In the genomic region with DNA sequence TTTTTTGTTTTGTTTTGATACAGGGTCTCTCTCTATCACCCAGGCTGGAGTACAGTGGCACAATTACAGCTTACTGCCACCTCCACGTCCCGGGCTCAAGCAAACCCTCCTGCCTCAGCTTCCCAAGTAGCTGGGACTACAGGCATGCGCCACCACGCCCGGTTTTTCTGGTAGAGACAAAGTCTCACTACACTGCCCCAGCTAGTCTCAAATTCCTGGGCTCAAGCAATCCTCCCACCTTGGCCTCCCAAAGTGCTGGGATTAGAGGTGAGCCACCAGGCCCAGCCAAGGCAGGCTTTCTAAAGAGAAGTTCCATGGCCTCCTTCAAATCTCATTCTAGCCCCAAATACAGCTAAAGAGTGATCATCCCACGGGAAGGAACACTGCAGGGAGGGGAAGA, we compare ENCODE assay signal across 36 cellular contexts. TPM values are rescaled to one million over a fixed set of nuclear protein-coding genes. Genes with fewer than 3 reads are reported as not detected.
DNase-seq lines count a peak whose midpoint lies in the region; ATAC-seq, FAIRE-seq and TF ChIP-seq lines count a peak whose summit lies in the region.
"Had no signal": no experiment of that assay in that cellular context is flagged by ENCODE, and none has a peak within 500 bp of the region (broad histone marks: within the 10 kb centered on the region; RNA-seq: fewer than 3 reads in every experiment).

No MANE protein-coding gene starts in this region.

- no peak for TF ChIP-seq POLR2A in HCT116 (IDR thresholded peaks at IDR 0.05; ENCODE audit: borderline replicate concordance, extremely low read depth, insufficient read depth, insufficient read length)
- no peak for TF ChIP-seq POLR2A in GM12878 (IDR thresholded peaks at IDR 0.05; ENCODE audit: low read depth, low read length)
- no peak for TF ChIP-seq POLR2A in heart left ventricle (IDR thresholded peaks at IDR 0.05)

- TF ChIP-seq RAD21 in HCT116 (IDR thresholded peaks at IDR 0.05; ENCODE audit: low read depth) (no peak), GM12878 (IDR thresholded peaks at IDR 0.05; ENCODE audit: insufficient read depth, low read depth, low read length) (no peak)

- no peaks in the 10 kb centered on the region for H3K9me2 ChIP-seq in HCT116 (ENCODE audit: insufficient read depth)

- SMC1A ChIA-PET in GM12878 (lab: Charles Lee; ENCODE audit: uncharacterized antibody, unreplicated experiment), result no interaction called here

- H3K9me3 Mint-ChIP-seq in activated naive CD4-positive, alpha-beta T cell treated with anti-CD3 and anti-CD28 coated beads, Interleukin-2, amount 50 U/mL, for 72 hours, result no peaks in the 10 kb centered on the region
- no peaks in the 10 kb centered on the region for H3K9me3 Mint-ChIP-seq in progenitor cell of endocrine pancreas (ENCODE audit: low read depth)
- H3K9me3 Mint-ChIP-seq: activated T-helper 17 cell treated with anti-CD3 and anti-CD28 coated beads, Interleukin-2, amount 50 U/mL, for 72 hours; CD8-positive, alpha-beta T cell had no signal

- peak in 1 of 2 donors; percentile 40 for DNase-seq in activated naive CD4-positive, alpha-beta T cell treated with anti-CD3 and anti-CD28 coated beads, Interleukin-2, amount 50 U/mL, for 72 hours (ENCODE audit: low spot score in 2 of 2)
- DNase-seq in activated naive CD4-positive, alpha-beta T cell (lab: John Stamatoyannopoulos, UW), result no peak
- no peak for DNase-seq in HCT116 (ENCODE audit: low read depth, low spot score)
- no peak for DNase-seq in GM12878 (ENCODE audit: low read depth, low spot score)
- no peak for DNase-seq in progenitor cell of endocrine pancreas (ENCODE audit: low spot score, unreplicated experiment)
- no peak for DNase-seq in cardiac septum (ENCODE audit: low spot score)
- DNase-seq in heart left ventricle, result no peak
- DNase-seq: activated CD4-positive, alpha-beta T cell treated with anti-CD3 and anti-CD28 coated beads for 48 hours; anterior cingulate cortex; BE2C; CD8-positive, alpha-beta T cell; DMS 273 treated with DMSO at 0.1 percent for 48 hours; effector CD8-positive, alpha-beta T cell; EL; erythroblast; IMR-90; left lung; NCI-H1694; NCI-H446 treated with DMSO at 0.1 percent for 48 hours; NCI-H774; stimulated activated CD4-positive, alpha-beta T cell treated with anti-CD3 and anti-CD28 coated beads, Interleukin-2, amount 100 ng/mL, for 24 hours; stimulated activated CD8-positive, alpha-beta memory T cell treated with anti-CD3 and anti-CD28 coated beads, Interleukin-4, amount 100 ng/mL, for 48 hours; T1000 had no signal

- no peaks in the 10 kb centered on the region for H3K9me3 ChIP-seq in HCT116 (ENCODE audit: control insufficient read depth in 1 of 2, insufficient read depth in 1 of 2, low read depth in 1 of 2, low read length in 2 of 2)
- no peaks in the 10 kb centered on the region for H3K9me3 ChIP-seq in GM12878 (replicated peaks; ENCODE audit: control insufficient read depth, insufficient read depth, low read length)
- H3K9me3 ChIP-seq in heart left ventricle, result no peaks in the 10 kb centered on the region
- H3K9me3 ChIP-seq: BE2C, left lung, right atrium auricular region, SJSA1, tibial nerve had no signal

- H3K27me3 Mint-ChIP-seq in progenitor cell of endocrine pancreas, result no peaks in the 10 kb centered on the region
- H3K27me3 Mint-ChIP-seq: activated naive CD8-positive, alpha-beta T cell; activated T-helper 17 cell treated with anti-CD3 and anti-CD28 coated beads, Interleukin-2, amount 50 U/mL, for 72 hours had no signal

- H3K4me3 ChIP-seq in HCT116 (replicated peaks in 1 of 2; ENCODE audit: low read depth in 1 of 2, low read length in 2 of 2), result no peak overlapping the region
- H3K4me3 ChIP-seq in GM12878, result no peak overlapping the region
- no peak overlapping the region for H3K4me3 ChIP-seq in heart left ventricle
- H3K4me3 ChIP-seq: coronary artery, left lung, right atrium auricular region, SJSA1, smooth muscle cell, tibial nerve had no signal

- H3K36me3 ChIP-seq in HCT116 (ENCODE audit: control insufficient read depth in 1 of 2, insufficient read depth in 2 of 2, low read length in 2 of 2) (peaks cover 74 to 81% of the 10 kb centered on the region in 2 experiments), GM12878 (ENCODE audit: control insufficient read depth in 2 of 2, insufficient read depth in 2 of 2, low read length in 1 of 2) (peaks cover 42 to 53% of the 10 kb centered on the region in 2 experiments), heart left ventricle (peaks cover 2 to 98% (median 97%) of the 10 kb centered on the region in 9 donors)

- WGBS in GM12878 (ENCODE audit: insufficient coverage, insufficient replicate concordance, low lambda C conversion rate, missing lambda C conversion rate), result 92% methylated on average over 6 of the region's 6 CpGs
- 90 to 96% (median 91%) methylated on average over 6 of the region's 6 CpGs for WGBS in heart left ventricle, 4 donors

- no peaks in the 10 kb centered on the region for H3K27me3 ChIP-seq in HCT116 (ENCODE audit: insufficient read depth, low read length)
- H3K27me3 ChIP-seq in GM12878 (replicated peaks in 1 of 2; ENCODE audit: control insufficient read depth in 2 of 2, insufficient read depth in 2 of 2, low read length in 1 of 2), result no peaks in the 10 kb centered on the region
- no peaks in the 10 kb centered on the region for H3K27me3 ChIP-seq in heart left ventricle
- H3K27me3 ChIP-seq: BE2C, left lung, right atrium auricular region, SJSA1, tibial nerve had no signal

- H3K4me1 ChIP-seq in HCT116 (ENCODE audit: control insufficient read depth in 1 of 2, insufficient read depth in 2 of 2, low read length in 2 of 2) (no peaks in the 10 kb centered on the region), GM12878 (ENCODE audit: control insufficient read depth, insufficient read depth, low read length) (no peaks in the 10 kb centered on the region), heart left ventricle (peaks cover 0 to 19% (median 9%) of the 10 kb centered on the region in 12 donors)
- H3K4me1 ChIP-seq: BE2C had no signal

- RAD21 ChIA-PET in HCT116 (lab: Charles Lee; ENCODE audit: low non-redundant PET in 1 of 2, low total read pairs in 2 of 2, uncharacterized antibody in 2 of 2, unreplicated experiment in 2 of 2), result no interaction called here
- RAD21 ChIA-PET in GM12878 (lab: Charles Lee; ENCODE audit: unreplicated experiment), result no interaction called here

- TF ChIP-seq EP300 in GM12878 (IDR thresholded peaks at IDR 0.05; ENCODE audit: borderline replicate concordance in 1 of 2, control insufficient read depth in 1 of 2, low read depth in 2 of 2, low read length in 2 of 2), result no peak

- peak overlapping the region; percentile 69 to 88 for H3K27ac Mint-ChIP-seq in activated naive CD4-positive, alpha-beta T cell treated with anti-CD3 and anti-CD28 coated beads, Interleukin-2, amount 50 U/mL, for 72 hours
- H3K27ac Mint-ChIP-seq in progenitor cell of endocrine pancreas, result peak overlapping the region; percentile 14
- H3K27ac Mint-ChIP-seq: CD8-positive, alpha-beta T cell had no signal

- FAIRE-seq in GM12878 (lab: Jason Lieb, UNC), result no peak
- FAIRE-seq: bronchial epithelial cell, islet of Langerhans had no signal

- no peak overlapping the region for H3K9ac ChIP-seq in HCT116 (ENCODE audit: low read length)
- H3K9ac ChIP-seq in GM12878 (ENCODE audit: control insufficient read depth, insufficient read depth, low read length), result no peak overlapping the region

- in situ Hi-C loops in GM12878 (cut with MboI), result no loop called here

- no peak overlapping the region for H3K27ac ChIP-seq in HCT116 (ENCODE audit: low read depth, low read length)
- no peak overlapping the region for H3K27ac ChIP-seq in GM12878 (ENCODE audit: control insufficient read depth, insufficient read depth)
- H3K27ac ChIP-seq in heart left ventricle, result no peak overlapping the region
- H3K27ac ChIP-seq: coronary artery, left lung, right atrium auricular region, SJSA1, tibial nerve, VCaP had no signal

- intact Hi-C loops in HCT116 (cut with micrococcal nuclease) (no loop called here), GM12878 (cut with micrococcal nuclease; ENCODE audit: unreplicated experiment) (no loop called here), cardiac septum (cut with DNase I) (no loop called here), heart left ventricle (cut with DNase I) (loop anchor here in 1 of 10 donors (5.0 kb wide), 1 partner anchor 42 kb away; no protein-coding TSS in a partner anchor)

- H3K4me3 Mint-ChIP-seq in progenitor cell of endocrine pancreas (ENCODE audit: low read depth), result no peak overlapping the region
- H3K4me3 Mint-ChIP-seq: activated naive CD8-positive, alpha-beta T cell; activated T-helper 17 cell treated with anti-CD3 and anti-CD28 coated beads, Interleukin-2, amount 50 U/mL, for 72 hours; CD8-positive, alpha-beta T cell had no signal

- no peak for TF ChIP-seq CTCF in HCT116 (IDR thresholded peaks at IDR 0.05 in 2 of 3, conservative IDR thresholded peaks at IDR 0.05 in 1 of 3; ENCODE audit: borderline replicate concordance in 1 of 3, insufficient read depth in 1 of 3, low read depth in 2 of 3, low read length in 2 of 3)
- TF ChIP-seq CTCF in GM12878 (IDR thresholded peaks at IDR 0.05 in 2 of 3, conservative IDR thresholded peaks at IDR 0.05 in 1 of 3; ENCODE audit: control insufficient read depth in 2 of 3, extremely low read depth in 1 of 3, insufficient read depth in 1 of 3, low read depth in 3 of 3, low read length in 3 of 3), result no peak
- no peak for TF ChIP-seq CTCF in progenitor cell of endocrine pancreas (IDR thresholded peaks at IDR 0.05; ENCODE audit: unreplicated experiment)
- no peak for TF ChIP-seq CTCF in heart left ventricle (IDR thresholded peaks at IDR 0.05)

- ATAC-seq in activated naive CD4-positive, alpha-beta T cell treated with anti-CD3 and anti-CD28 coated beads, Interleukin-2, amount 50 U/mL, for 72 hours, result no peak
- ATAC-seq in HCT116 (no peak), GM12878 (no peak), heart left ventricle (no peak), HG02840 (IDR thresholded peaks at IDR 0.05; ENCODE audit: low FRiP score, unreplicated experiment) (no peak)
- ATAC-seq: CD8-positive, alpha-beta T cell; left lung had no signal

- POLR2A ChIA-PET in HCT116 (lab: Charles Lee), result no interaction called here
- POLR2A ChIA-PET in GM12878 (lab: Charles Lee), result interaction anchor here (0.6 kb wide), 1 partner anchor 120 kb away, joined by 5 read pairs; no protein-coding TSS in a partner anchor

- H3K36me3 Mint-ChIP-seq in activated naive CD4-positive, alpha-beta T cell treated with anti-CD3 and anti-CD28 coated beads, Interleukin-2, amount 50 U/mL, for 72 hours, result peaks cover 47 to 74% of the 10 kb centered on the region in 2 donors
- H3K36me3 Mint-ChIP-seq in progenitor cell of endocrine pancreas (ENCODE audit: insufficient read depth), result peaks cover 51% of the 10 kb centered on the region

- H2AFZ ChIP-seq in HCT116 (ENCODE audit: low read depth, low read length, poor library complexity, severe bottlenecking), result no peak overlapping the region
- no peak overlapping the region for H2AFZ ChIP-seq in GM12878 (ENCODE audit: control insufficient read depth, low read depth, low read length)

- CTCF ChIA-PET in HCT116 (lab: Charles Lee) (no interaction called here), GM12878 (lab: Yijun Ruan, JAX) (interaction anchor here (0.6 kb wide), 1 partner anchor 10 kb away, joined by 4 read pairs; no protein-coding TSS in a partner anchor)

- peaks cover 16% of the 10 kb centered on the region for H3K4me1 Mint-ChIP-seq in progenitor cell of endocrine pancreas (ENCODE audit: low read depth)

- H3K79me2 ChIP-seq in HCT116 (ENCODE audit: insufficient read depth, low read length) (peaks cover 66% of the 10 kb centered on the region), GM12878 (ENCODE audit: control insufficient read depth, insufficient read depth, low read length) (peaks cover 45% of the 10 kb centered on the region)

- H3K4me2 ChIP-seq in HCT116 (ENCODE audit: low read length) (no peak overlapping the region), GM12878 (ENCODE audit: control insufficient read depth, insufficient read depth) (peak overlapping the region; percentile 13; the same call in 1 of the 2 replicates)
- H3K4me2 ChIP-seq: smooth muscle cell had no signal

- BruUV-seq in HCT116 (replicated peaks; lab: Mats Ljungman, UMichigan), result TSS peak; percentile 4
- BruUV-seq in GM12878 (replicated peaks; lab: Mats Ljungman, UMichigan), result no TSS peak

- H4K20me1 ChIP-seq in HCT116 (ENCODE audit: insufficient read depth) (peaks cover 27% of the 10 kb centered on the region; the same call in 1 of the 2 replicates), GM12878 (ENCODE audit: control insufficient read depth, insufficient read depth) (peaks cover 3% of the 10 kb centered on the region)

RNA-seq across cellular contexts. Expression of a gene that starts 5.2 kb away (rescaled TPM):
- total RNA-seq in activated naive CD4-positive, alpha-beta T cell treated with anti-CD3 and anti-CD28 coated beads, Interleukin-2, amount 50 U/mL, for 72 hours, result not detected
- total RNA-seq in HCT116 (2021; ENCODE audit: unreplicated experiment) (not detected), GM12878 (2014; rRNA removed) (not detected in 2 replicates), GM12878 (2014; rRNA removed; fragmentation: Illumina TruSeq; extraction: Trizol) (not detected in 2 replicates), GM12878 (2021) (not detected in 2 replicates), progenitor cell of endocrine pancreas (not detected in 2 replicates), cardiac septum (not detected), heart left ventricle (not detected)
- polyA plus RNA-seq in HCT116 (2012), result 0.06 TPM in 1 of 2 replicates, not detected in the other
- not detected in 2 replicates for total RNA-seq in GM12878 (2013; cell fraction: nucleolus; rRNA removed)
- polyA plus RNA-seq in GM12878 (2011; ENCODE audit: low read depth), result not detected
- polyA plus RNA-seq in GM12878 (2011; rRNA removed) (not detected in 2 replicates), GM12878 (2014; fragmentation: Illumina TruSeq; extraction: Trizol) (not detected in 2 replicates), GM12878 (2014; fragmentation: Nextera tagmentation; extraction: Ambion mirVana) (not detected), GM12878 (2014; rRNA removed) (not detected in 2 replicates), GM12878 (2016; fragmentation: Nextera tagmentation; extraction: Ambion mirVana) (not detected), heart left ventricle (not detected)
- not detected in 2 replicates for polyA plus RNA-seq in GM12878 (2011; cell fraction: cytosol; rRNA removed)
- polyA plus RNA-seq in GM12878 (2011; cell fraction: nucleus; rRNA removed), result not detected in 2 replicates
- polyA plus RNA-seq in GM12878 (2012), result 0.18 TPM in 1 of 2 replicates, not detected in the other
- not detected in 2 replicates for polyA minus RNA-seq in GM12878 (2011; rRNA and poly(A)+ RNA removed)
- polyA minus RNA-seq in GM12878 (2011; cell fraction: cytosol; rRNA and poly(A)+ RNA removed), result not detected in 2 replicates
- not detected in 2 replicates for polyA minus RNA-seq in GM12878 (2011; cell fraction: nucleus; rRNA and poly(A)+ RNA removed)
- total RNA-seq: activated T-helper 17 cell treated with anti-CD3 and anti-CD28 coated beads, Interleukin-2, amount 50 U/mL, for 72 hours; bronchial epithelial cell; CD8-positive, alpha-beta T cell; IMR-90; left lung; mesenteric fat pad; right atrium auricular region; RPMI7951; SJSA1; smooth muscle cell; tibial nerve had no signal
- polyA plus RNA-seq: IMR-90, smooth muscle cell had no signal

RNA-seq across cellular contexts. Expression of a gene that starts 7.8 kb away (rescaled TPM):
- total RNA-seq in activated naive CD4-positive, alpha-beta T cell treated with anti-CD3 and anti-CD28 coated beads, Interleukin-2, amount 50 U/mL, for 72 hours, result 100 to 1,000 TPM; 569 to 658 TPM
- 545 TPM for total RNA-seq in HCT116 (2021; ENCODE audit: unreplicated experiment)
- polyA plus RNA-seq in HCT116 (2012), result 505 and 511 TPM in 2 replicates
- total RNA-seq in GM12878 (2013; cell fraction: nucleolus; rRNA removed), result 503 and 551 TPM in 2 replicates
- 542 and 564 TPM in 2 replicates for total RNA-seq in GM12878 (2014; rRNA removed)
- total RNA-seq in GM12878 (2014; rRNA removed; fragmentation: Illumina TruSeq; extraction: Trizol), result 316 and 317 TPM in 2 replicates
- 337 and 345 TPM in 2 replicates for total RNA-seq in GM12878 (2021)
- polyA plus RNA-seq in GM12878 (2011; ENCODE audit: low read depth), result 166 TPM
- 399 and 625 TPM in 2 replicates for polyA plus RNA-seq in GM12878 (2011; rRNA removed)
- 854 and 1,032 TPM in 2 replicates for polyA plus RNA-seq in GM12878 (2011; cell fraction: cytosol; rRNA removed)
- 1,451 and 1,606 TPM in 2 replicates for polyA plus RNA-seq in GM12878 (2011; cell fraction: nucleus; rRNA removed)
- polyA plus RNA-seq in GM12878 (2012), result 337 and 387 TPM in 2 replicates
- polyA plus RNA-seq in GM12878 (2014; fragmentation: Illumina TruSeq; extraction: Trizol), result 379 and 384 TPM in 2 replicates
- 100 to 1,000 TPM; 271 to 277 TPM for polyA plus RNA-seq in GM12878 (2014; fragmentation: Nextera tagmentation; extraction: Ambion mirVana)
- 661 and 728 TPM in 2 replicates for polyA plus RNA-seq in GM12878 (2014; rRNA removed)
- 100 to 1,000 TPM; 275 to 296 TPM for polyA plus RNA-seq in GM12878 (2016; fragmentation: Nextera tagmentation; extraction: Ambion mirVana)
- polyA minus RNA-seq in GM12878 (2011; rRNA and poly(A)+ RNA removed), result 683 and 1,173 TPM in 2 replicates
- 192 and 243 TPM in 2 replicates for polyA minus RNA-seq in GM12878 (2011; cell fraction: cytosol; rRNA and poly(A)+ RNA removed)
- 336 and 534 TPM in 2 replicates for polyA minus RNA-seq in GM12878 (2011; cell fraction: nucleus; rRNA and poly(A)+ RNA removed)
- 766 and 810 TPM in 2 replicates for total RNA-seq in progenitor cell of endocrine pancreas
- total RNA-seq in cardiac septum, result 201 TPM
- total RNA-seq in heart left ventricle, result 100 to 1,000 TPM; 122 to 209 (median 164) TPM
- 100 to 1,000 TPM; 162 to 193 TPM for polyA plus RNA-seq in heart left ventricle

RNA-seq across cellular contexts. Expression of a gene that starts 12.4 kb away (rescaled TPM):
- total RNA-seq in activated naive CD4-positive, alpha-beta T cell treated with anti-CD3 and anti-CD28 coated beads, Interleukin-2, amount 50 U/mL, for 72 hours, result 1 to 10 TPM; 4.1 to 7.4 TPM
- 1.8 TPM for total RNA-seq in HCT116 (2021; ENCODE audit: unreplicated experiment)
- 1.5 and 1.7 TPM in 2 replicates for polyA plus RNA-seq in HCT116 (2012)
- total RNA-seq in GM12878 (2013; cell fraction: nucleolus; rRNA removed), result 3.5 and 6.3 TPM in 2 replicates
- total RNA-seq in GM12878 (2014; rRNA removed), result 2.2 and 2.5 TPM in 2 replicates
- total RNA-seq in GM12878 (2014; rRNA removed; fragmentation: Illumina TruSeq; extraction: Trizol), result 2.7 and 2.9 TPM in 2 replicates
- 2.5 and 3.5 TPM in 2 replicates for total RNA-seq in GM12878 (2021)
- polyA plus RNA-seq in GM12878 (2011; ENCODE audit: low read depth), result 2.1 TPM
- polyA plus RNA-seq in GM12878 (2011; rRNA removed), result 8.9 and 11.1 TPM in 2 replicates
- polyA plus RNA-seq in GM12878 (2011; cell fraction: cytosol; rRNA removed), result 4.8 and 5.9 TPM in 2 replicates
- polyA plus RNA-seq in GM12878 (2011; cell fraction: nucleus; rRNA removed), result 12.0 and 12.5 TPM in 2 replicates
- 2.4 and 3.1 TPM in 2 replicates for polyA plus RNA-seq in GM12878 (2012)
- 4.3 and 4.9 TPM in 2 replicates for polyA plus RNA-seq in GM12878 (2014; fragmentation: Illumina TruSeq; extraction: Trizol)
- polyA plus RNA-seq in GM12878 (2014; fragmentation: Nextera tagmentation; extraction: Ambion mirVana), result under 1 TPM; 0.45 to 0.58 TPM
- polyA plus RNA-seq in GM12878 (2014; rRNA removed), result 2.6 and 3.5 TPM in 2 replicates
- 1 to 10 TPM; 2.8 to 3.1 TPM for polyA plus RNA-seq in GM12878 (2016; fragmentation: Nextera tagmentation; extraction: Ambion mirVana)
- polyA minus RNA-seq in GM12878 (2011; rRNA and poly(A)+ RNA removed), result 1.7 and 2.7 TPM in 2 replicates
- 0.94 TPM in 1 of 2 replicates, not detected in the other for polyA minus RNA-seq in GM12878 (2011; cell fraction: cytosol; rRNA and poly(A)+ RNA removed)
- 1.8 and 2.3 TPM in 2 replicates for polyA minus RNA-seq in GM12878 (2011; cell fraction: nucleus; rRNA and poly(A)+ RNA removed)
- total RNA-seq in progenitor cell of endocrine pancreas, result 1.5 TPM in 2 replicates
- total RNA-seq in cardiac septum, result 2.6 TPM
- 1 to 10 TPM; 1.1 to 3.5 (median 1.4) TPM for total RNA-seq in heart left ventricle
- polyA plus RNA-seq in heart left ventricle, result 1 to 10 TPM; 1.3 to 2.2 TPM

RNA-seq across cellular contexts. Expression of a gene that starts 13.4 kb away (rescaled TPM):
- 10 to 100 TPM; 19.4 to 39.7 TPM for total RNA-seq in activated naive CD4-positive, alpha-beta T cell treated with anti-CD3 and anti-CD28 coated beads, Interleukin-2, amount 50 U/mL, for 72 hours
- total RNA-seq in HCT116 (2021; ENCODE audit: unreplicated experiment) (26.6 TPM), GM12878 (2014; rRNA removed) (11.2 and 14.1 TPM in 2 replicates), GM12878 (2014; rRNA removed; fragmentation: Illumina TruSeq; extraction: Trizol) (5.3 and 5.4 TPM in 2 replicates), GM12878 (2021) (11.9 and 12.0 TPM in 2 replicates), progenitor cell of endocrine pancreas (26.4 and 28.7 TPM in 2 replicates), cardiac septum (9.5 TPM), heart left ventricle (10 to 100 TPM in 8 of 9 donors, 1 to 10 TPM in 1; 10.0 to 17.8 (median 12.4) TPM)
- polyA plus RNA-seq in HCT116 (2012), result 25.2 and 30.4 TPM in 2 replicates
- total RNA-seq in GM12878 (2013; cell fraction: nucleolus; rRNA removed), result 15.8 and 17.1 TPM in 2 replicates
- polyA plus RNA-seq in GM12878 (2011; ENCODE audit: low read depth), result 3.5 TPM
- polyA plus RNA-seq in GM12878 (2011; rRNA removed) (3.1 and 5.9 TPM in 2 replicates), GM12878 (2014; fragmentation: Illumina TruSeq; extraction: Trizol) (0.65 and 1.5 TPM in 2 replicates), GM12878 (2014; fragmentation: Nextera tagmentation; extraction: Ambion mirVana) (under 1 TPM; 0.19 to 0.64 TPM), GM12878 (2014; rRNA removed) (13.9 and 15.1 TPM in 2 replicates), GM12878 (2016; fragmentation: Nextera tagmentation; extraction: Ambion mirVana) (10 to 100 TPM in 1 of 2 experiments, 1 to 10 TPM in 1; 8.2 to 11.1 TPM), heart left ventricle (10 to 100 TPM; 18.2 to 22.9 TPM)
- polyA plus RNA-seq in GM12878 (2011; cell fraction: cytosol; rRNA removed), result 9.2 and 15.5 TPM in 2 replicates
- 17.1 and 26.5 TPM in 2 replicates for polyA plus RNA-seq in GM12878 (2011; cell fraction: nucleus; rRNA removed)
- polyA plus RNA-seq in GM12878 (2012), result 15.7 and 19.0 TPM in 2 replicates
- polyA minus RNA-seq in GM12878 (2011; rRNA and poly(A)+ RNA removed), result 2.8 and 7.6 TPM in 2 replicates
- 3.7 and 6.3 TPM in 2 replicates for polyA minus RNA-seq in GM12878 (2011; cell fraction: cytosol; rRNA and poly(A)+ RNA removed)
- 4.5 and 11.0 TPM in 2 replicates for polyA minus RNA-seq in GM12878 (2011; cell fraction: nucleus; rRNA and poly(A)+ RNA removed)

RNA-seq across cellular contexts. Expression of a gene that starts 36.1 kb away (rescaled TPM):
- 10 to 100 TPM; 20.3 to 35.2 TPM for total RNA-seq in activated naive CD4-positive, alpha-beta T cell treated with anti-CD3 and anti-CD28 coated beads, Interleukin-2, amount 50 U/mL, for 72 hours
- total RNA-seq in HCT116 (2021; ENCODE audit: unreplicated experiment), result 21.7 TPM
- polyA plus RNA-seq in HCT116 (2012), result 15.0 and 15.4 TPM in 2 replicates
- total RNA-seq in GM12878 (2013; cell fraction: nucleolus; rRNA removed), result 21.0 and 25.4 TPM in 2 replicates
- 21.6 and 21.9 TPM in 2 replicates for total RNA-seq in GM12878 (2014; rRNA removed)
- 17.6 TPM in 2 replicates for total RNA-seq in GM12878 (2014; rRNA removed; fragmentation: Illumina TruSeq; extraction: Trizol)
- 15.6 and 18.0 TPM in 2 replicates for total RNA-seq in GM12878 (2021)
- 7.4 TPM for polyA plus RNA-seq in GM12878 (2011; ENCODE audit: low read depth)
- polyA plus RNA-seq in GM12878 (2011; rRNA removed), result 26.6 and 37.1 TPM in 2 replicates
- 37.5 and 41.0 TPM in 2 replicates for polyA plus RNA-seq in GM12878 (2011; cell fraction: cytosol; rRNA removed)
- polyA plus RNA-seq in GM12878 (2011; cell fraction: nucleus; rRNA removed), result 44.5 and 47.1 TPM in 2 replicates
- 9.0 and 13.7 TPM in 2 replicates for polyA plus RNA-seq in GM12878 (2012)
- 25.2 and 29.8 TPM in 2 replicates for polyA plus RNA-seq in GM12878 (2014; fragmentation: Illumina TruSeq; extraction: Trizol)
- 10 to 100 TPM in 1 of 2 experiments, 1 to 10 TPM in 1; 9.0 to 11.3 TPM for polyA plus RNA-seq in GM12878 (2014; fragmentation: Nextera tagmentation; extraction: Ambion mirVana)
- polyA plus RNA-seq in GM12878 (2014; rRNA removed), result 23.7 and 25.5 TPM in 2 replicates
- 10 to 100 TPM; 12.1 to 12.6 TPM for polyA plus RNA-seq in GM12878 (2016; fragmentation: Nextera tagmentation; extraction: Ambion mirVana)
- polyA minus RNA-seq in GM12878 (2011; rRNA and poly(A)+ RNA removed), result 45.5 and 57.2 TPM in 2 replicates
- 13.1 and 14.6 TPM in 2 replicates for polyA minus RNA-seq in GM12878 (2011; cell fraction: cytosol; rRNA and poly(A)+ RNA removed)
- 9.9 and 19.3 TPM in 2 replicates for polyA minus RNA-seq in GM12878 (2011; cell fraction: nucleus; rRNA and poly(A)+ RNA removed)
- total RNA-seq in progenitor cell of endocrine pancreas, result 0.43 and 0.95 TPM in 2 replicates
- total RNA-seq in cardiac septum, result 1.9 TPM
- total RNA-seq in heart left ventricle, result 1 to 10 TPM; 1.1 to 8.8 (median 1.5) TPM
- 1 to 10 TPM in 1 of 2 donors, under 1 TPM in 1; 0.84 to 1.3 TPM for polyA plus RNA-seq in heart left ventricle
